In the genomic region with DNA sequence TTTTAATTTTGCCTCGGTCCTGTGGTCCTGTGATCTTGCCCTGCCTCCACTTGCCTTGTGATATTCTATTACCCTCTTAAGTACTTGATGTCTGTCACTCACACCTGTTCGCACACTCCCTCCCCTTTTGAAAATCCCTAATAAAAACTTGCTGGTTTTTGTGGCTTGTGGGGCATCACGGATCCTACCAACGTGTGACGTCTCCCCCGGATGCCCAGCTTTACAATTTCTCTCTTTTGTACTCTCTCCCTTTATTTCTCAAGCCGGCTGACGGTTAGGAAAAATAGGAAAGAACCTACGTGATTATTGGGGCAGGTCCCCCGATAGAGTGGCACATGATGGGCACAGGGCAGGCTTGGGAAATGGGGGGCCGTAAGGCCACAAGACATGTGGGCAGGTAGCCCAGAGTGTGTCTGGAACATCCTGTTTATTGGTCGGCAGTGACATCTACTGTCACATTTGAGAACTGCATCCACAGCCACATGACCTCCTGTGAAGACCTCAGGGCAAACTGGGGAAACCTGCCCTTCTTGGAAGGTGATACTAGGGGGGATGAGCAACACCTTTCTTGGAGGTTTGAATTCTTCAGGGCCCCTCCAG, we compare ENCODE assay signal across 8 cellular contexts. TPM values are rescaled to one million over a fixed set of nuclear protein-coding genes. Genes with fewer than 3 reads are reported as not detected.
DNase-seq lines count a peak whose midpoint lies in the region; ATAC-seq and TF ChIP-seq lines count a peak whose summit lies in the region.
"Not testable (repeated sequence)": the region's sequence is repeated elsewhere in the genome, so short reads cannot be mapped to it uniquely, and the experiment has no call there.

No MANE protein-coding gene starts in this region.

- not testable (repeated sequence) for H3K4me1 ChIP-seq in Peyer's patch; thoracic aorta (ENCODE audit: control insufficient read depth in 1 of 2, low read depth in 2 of 2)

- not testable (repeated sequence) for H3K4me3 ChIP-seq in Peyer's patch; coronary artery; retinal pigment epithelial cell (ENCODE audit: low read length); thoracic aorta

- H3K36me3 ChIP-seq in Peyer's patch, thoracic aorta: not testable (repeated sequence)

- peak; percentile 72 for TF ChIP-seq CTCF in LNCAP (IDR thresholded peaks at IDR 0.05)
- TF ChIP-seq CTCF in Peyer's patch (IDR thresholded peaks at IDR 0.05) = peak; percentile 72 to 94 (median 90)
- TF ChIP-seq CTCF in coronary artery (IDR thresholded peaks at IDR 0.05) = peak; percentile 79
- TF ChIP-seq CTCF in retinal pigment epithelial cell (conservative IDR thresholded peaks at IDR 0.05; ENCODE audit: low read depth, low read length) = peak; percentile 79
- TF ChIP-seq CTCF in thoracic aorta (IDR thresholded peaks at IDR 0.05) = peak; percentile 80

- not testable (repeated sequence) for H3K9me3 ChIP-seq in Peyer's patch, thoracic aorta

- H3K27ac ChIP-seq in Peyer's patch, coronary artery, thoracic aorta: not testable (repeated sequence)

- H3K27me3 ChIP-seq in Peyer's patch; thoracic aorta (replicated peaks; ENCODE audit: insufficient read depth): not testable (repeated sequence)

- peak; percentile 87 for DNase-seq in ELF-1 (ENCODE audit: low read depth, low spot score)
- peak; percentile 68 to 94 (median 82) for DNase-seq in Peyer's patch
- DNase-seq in activated CD8-positive, alpha-beta memory T cell treated with anti-CD3 and anti-CD28 coated beads for 48 hours (ENCODE audit: low read depth in 2 of 3, low spot score in 2 of 3) = peak in 2 of 3 experiments; percentile 44 to 81
- DNase-seq in coronary artery (ENCODE audit: low spot score) = peak; percentile 78
- peak; percentile 60 for DNase-seq in iPS-NIHi7 (ENCODE audit: extremely low spot score)
- DNase-seq in retinal pigment epithelial cell (ENCODE audit: low read depth) = peak; percentile 9
- DNase-seq in thoracic aorta (ENCODE audit: low spot score) = peak; percentile 43

- not testable (repeated sequence) for ATAC-seq in thoracic aorta (ENCODE audit: insufficient number of reproducible peaks, low FRiP score, low read depth)

- not testable (repeated sequence) for TF ChIP-seq POLR2A in Peyer's patch (IDR thresholded peaks at IDR 0.05)

RNA-seq across cellular contexts. Expression of gene GSTT2B, which starts 4.6 kb away (rescaled TPM):
- total RNA-seq in Peyer's patch (1 to 10 TPM in 2 of 4 donors, not detected in 2; 1.2 to 3.3 TPM), thoracic aorta (1 to 10 TPM in 1 of 2 donors, not detected in 1; 3.6 TPM)

RNA-seq across cellular contexts. Expression of gene DDTL, which starts 10.3 kb away (rescaled TPM):
- total RNA-seq in Peyer's patch = 1 to 10 TPM in 2 of 4 donors, under 1 TPM in 1, not detected in 1; 0.67 to 9.9 (median 6.3) TPM
- total RNA-seq in thoracic aorta = 1 to 10 TPM in 1 of 2 donors, not detected in 1; 5.4 TPM

RNA-seq across cellular contexts. Expression of gene DDT, which starts 17.8 kb away (rescaled TPM):
- total RNA-seq in Peyer's patch (100 to 1,000 TPM; 225 to 338 (median 285) TPM), thoracic aorta (10 to 100 TPM; 38.8 to 45.5 TPM)

RNA-seq across cellular contexts. Expression of gene GSTT2, which starts 23.5 kb away (rescaled TPM):
- total RNA-seq in Peyer's patch (not detected), thoracic aorta (not detected)

RNA-seq across cellular contexts. Expression of gene GSTT4, which starts 48.9 kb away (rescaled TPM):
- not detected for total RNA-seq in Peyer's patch
- not detected for total RNA-seq in thoracic aorta

Comparison
In these comparisons a context has a peak if more than half of its experiments do, and no peak if none do; other contexts are left out.
1. DNase-seq: peak in every context shown above with its lines; median percentile 87 in ELF-1; 82 in Peyer's patch; 78 in coronary artery; 62 in activated CD8-positive, alpha-beta memory T cell treated with anti-CD3 and anti-CD28 coated beads for 48 hours; 60 in iPS-NIHi7; 43 in thoracic aorta; 9 in retinal pigment epithelial cell.
2. RNA of gene DDT, which starts 17.8 kb away (total RNA-seq): 225 to 338 TPM in Peyer's patch; 38.8 to 45.5 TPM in thoracic aorta; every median in the first group is over 4 times any median in the second.
3. Peak in every context shown above with its lines, with median percentiles within 50 percentile points of each other: CTCF ChIP-seq.